Comparison of ENCODE assay signal across 9 cellular contexts in the genomic region with DNA sequence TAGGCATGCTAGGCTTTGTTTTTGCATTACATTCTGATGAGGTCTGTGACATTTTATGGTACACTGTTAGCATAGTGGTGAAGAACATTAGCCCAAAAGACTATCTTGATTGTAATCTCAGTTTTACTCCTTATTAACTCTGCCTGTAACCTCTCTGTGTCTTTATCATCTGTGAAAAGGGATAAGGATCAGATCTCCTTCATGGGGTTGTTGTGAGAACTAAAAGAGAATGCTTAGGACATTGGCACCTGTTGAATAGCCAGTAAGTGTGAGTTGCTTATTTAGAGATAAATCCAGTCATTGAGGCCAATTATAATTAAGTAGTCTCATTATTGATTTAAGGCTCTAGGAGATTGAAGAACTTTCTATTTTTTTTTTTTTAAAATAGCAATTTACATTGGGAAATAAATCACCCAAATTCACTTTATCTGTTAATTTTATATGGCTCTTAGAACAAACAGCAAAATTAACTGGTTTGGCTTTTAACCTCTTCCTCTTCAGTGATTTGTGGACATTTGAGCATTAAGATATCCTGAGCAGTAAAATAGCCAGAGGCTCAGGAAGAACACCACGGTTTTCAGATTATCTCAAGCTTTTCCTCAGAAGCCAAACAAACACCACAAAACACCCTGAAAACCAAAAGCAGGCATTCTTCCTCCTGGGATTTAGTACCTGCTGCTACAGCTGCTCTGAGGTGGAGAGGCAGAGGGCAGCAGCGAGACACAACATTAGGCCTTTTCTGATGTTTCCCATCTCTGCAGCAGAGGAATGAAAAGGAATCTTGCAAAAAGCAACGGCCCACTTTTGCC.
DNase-seq lines count a peak whose midpoint lies in the region; ATAC-seq, FAIRE-seq and TF ChIP-seq lines count a peak whose summit lies in the region.
"Had no signal": no experiment of that assay in that cellular context is flagged by ENCODE, and none has a peak within 500 bp of the region (broad histone marks: within the 10 kb centered on the region; RNA-seq: fewer than 3 reads in every experiment).

No MANE protein-coding gene starts in this region.

- TF ChIP-seq CTCF in KMS-11 (conservative IDR thresholded peaks at IDR 0.05; ENCODE audit: low read depth, low read length) (peak; percentile 47), bronchial epithelial cell (IDR thresholded peaks at IDR 0.05; ENCODE audit: insufficient read depth, low read length, severe bottlenecking) (peak; percentile 56)

- no peaks in the 10 kb centered on the region for H3K9me3 ChIP-seq in muscle layer of colon (ENCODE audit: low read length)

- H3K36me3 ChIP-seq in KMS-11 (ENCODE audit: insufficient read depth) (no peaks in the 10 kb centered on the region; the same call in 1 of the 2 replicates), bronchial epithelial cell (ENCODE audit: control insufficient read depth, insufficient read depth, low read length) (no peaks in the 10 kb centered on the region), muscle layer of colon (ENCODE audit: insufficient read depth, low read length) (no peaks in the 10 kb centered on the region)

- H3K4me3 ChIP-seq in KMS-11 (IDR thresholded peaks at IDR 0.05; ENCODE audit: insufficient read depth, low read depth, low read length) (no peak overlapping the region), bronchial epithelial cell (ENCODE audit: low read depth, low read length) (no peak overlapping the region), muscle layer of colon (ENCODE audit: low read depth in 1 of 2, low read length in 2 of 2) (no peak overlapping the region)
- H3K4me3 ChIP-seq: lung had no signal

- intact Hi-C loops in sciatic nerve (cut with DNase I), result no loop called here

- no peaks in the 10 kb centered on the region for H4K20me1 ChIP-seq in KMS-11 (ENCODE audit: insufficient read depth)

- H3K27me3 ChIP-seq in KMS-11 (ENCODE audit: insufficient read depth, low read depth), result no peaks in the 10 kb centered on the region
- no peaks in the 10 kb centered on the region for H3K27me3 ChIP-seq in bronchial epithelial cell (ENCODE audit: control insufficient read depth, insufficient read depth, low read length)
- H3K27me3 ChIP-seq in muscle layer of colon (ENCODE audit: control insufficient read depth in 1 of 2, insufficient read depth in 2 of 2, low read length in 2 of 2), result no peaks in the 10 kb centered on the region

- no peak for ATAC-seq in sciatic nerve
- ATAC-seq in HG02642 (IDR thresholded peaks at IDR 0.05; ENCODE audit: poor library complexity, unreplicated experiment), result no peak

- no peak overlapping the region for H3K27ac ChIP-seq in KMS-11
- peak overlapping the region; percentile 29 for H3K27ac ChIP-seq in muscle layer of colon (ENCODE audit: low read depth, low read length)

- no peaks in the 10 kb centered on the region for H3K79me2 ChIP-seq in KMS-11 (ENCODE audit: insufficient read depth, low read depth)

- H3K9ac ChIP-seq in KMS-11 (no peak overlapping the region), muscle layer of colon (ENCODE audit: low read length) (no peak overlapping the region)

- no peaks in the 10 kb centered on the region for H3K4me1 ChIP-seq in KMS-11 (ENCODE audit: low read depth, poor library complexity, severe bottlenecking)
- peaks cover 15% of the 10 kb centered on the region for H3K4me1 ChIP-seq in muscle layer of colon (ENCODE audit: insufficient read depth, low read length)

- DNase-seq in ELR (ENCODE audit: low read depth), result peak; percentile 34
- DNase-seq in bronchial epithelial cell (ENCODE audit: low read depth), result peak; percentile 15
- no peak for DNase-seq in NCI-H1694 (lab: John Stamatoyannopoulos, UW)
- DNase-seq in sciatic nerve (ENCODE audit: low spot score), result no peak
- DNase-seq in activated CD4-positive, CD25-positive, alpha-beta regulatory T cell (lab: John Stamatoyannopoulos, UW), result no peak

- FAIRE-seq in bronchial epithelial cell (lab: Jason Lieb, UNC), result no peak

- no peak overlapping the region for H3K4me2 ChIP-seq in KMS-11

- no peak overlapping the region for H2AFZ ChIP-seq in KMS-11 (ENCODE audit: low read depth)

Comparison
In these comparisons a context has a peak if more than half of its experiments do, and no peak if none do; other contexts are left out.
1. DNase-seq: peak in ELR (single experiment) and bronchial epithelial cell (single experiment); none in NCI-H1694 (single experiment), sciatic nerve (single experiment) and activated CD4-positive, CD25-positive, alpha-beta regulatory T cell (0 of 4).